In genomic region chr19:40416918-40417713, GRCh38 we compare ENCODE assay signal across 1 cellular context.
TF ChIP-seq lines count a peak whose summit lies in the region.

No MANE protein-coding gene starts in this region.

TF ChIP-seq in GM12878, 131 proteins besides CTCF, POLR2A, EP300 and RAD21 (continued from another document and continues in another):
- TF ChIP-seq NKRF (conservative IDR thresholded peaks at IDR 0.05) (no peak), YY1 (IDR thresholded peaks at IDR 0.05; ENCODE audit: low read depth, low read length) (no peak), ZNF24 (IDR thresholded peaks at IDR 0.05) (no peak), BCLAF1 (IDR thresholded peaks at IDR 0.05) (no peak), YBX1 (IDR thresholded peaks at IDR 0.05) (no peak), MTA3 (IDR thresholded peaks at IDR 0.05; ENCODE audit: borderline replicate concordance, low read length) (0 out of 2 replicates have a peak, but pooled peaks have one; percentile 26), MTA2 (IDR thresholded peaks at IDR 0.05; ENCODE audit: low read depth) (peak; percentile 64), TBL1XR1 (IDR thresholded peaks at IDR 0.05; ENCODE audit: low read depth, low read length) (no peak), RBBP5 (conservative IDR thresholded peaks at IDR 0.05) (no peak), EED (IDR thresholded peaks at IDR 0.05; ENCODE audit: low read depth) (peak; percentile 83), ATF7 (IDR thresholded peaks at IDR 0.05; ENCODE audit: low read depth) (0 out of 2 replicates have a peak, but pooled peaks have one; percentile 42), CHD4 (IDR thresholded peaks at IDR 0.05) (no peak), ZSCAN29 (IDR thresholded peaks at IDR 0.05) (no peak), SMARCA5 (IDR thresholded peaks at IDR 0.05) (no peak; the same call in 1 of the 2 replicates), TAF1 (IDR thresholded peaks at IDR 0.05; ENCODE audit: borderline replicate concordance, low read depth, low read length) (0 out of 2 replicates have a peak, but pooled peaks have one; percentile 23), CREM (IDR thresholded peaks at IDR 0.05; ENCODE audit: low read depth) (peak; percentile 73; the same call in 1 of the 2 replicates), ZNF622 (IDR thresholded peaks at IDR 0.05) (no peak), PBX3 (IDR thresholded peaks at IDR 0.05; ENCODE audit: insufficient replicate concordance, low read depth, low read length) (no peak), MYC (IDR thresholded peaks at IDR 0.05; ENCODE audit: insufficient read depth, insufficient read length, insufficient replicate concordance, low read length, severe bottlenecking) (no peak), SREBF2 (IDR thresholded peaks at IDR 0.05; ENCODE audit: low read length) (no peak), WRNIP1 (IDR thresholded peaks at IDR 0.05; ENCODE audit: borderline replicate concordance, low read depth, low read length) (no peak), MEF2B (IDR thresholded peaks at IDR 0.05; ENCODE audit: partially characterized antibody, poor library complexity, severe bottlenecking) (peak; percentile 17), IKZF1 (conservative IDR thresholded peaks at IDR 0.05) (peak; percentile 50; the same call in 1 of the 2 replicates), NR2F1 (conservative IDR thresholded peaks at IDR 0.05) (peak; percentile 96), FOXM1 (IDR thresholded peaks at IDR 0.05; ENCODE audit: low read depth, low read length) (peak; percentile 80), NRF1 (conservative IDR thresholded peaks at IDR 0.05; ENCODE audit: low read depth, low read length) (no peak), SRF (IDR thresholded peaks at IDR 0.05; ENCODE audit: low read depth in 2 of 2, low read length in 2 of 2) (no peak), SUPT20H (IDR thresholded peaks at IDR 0.05; ENCODE audit: borderline replicate concordance, control insufficient read depth, low read depth, low read length) (no peak), PKNOX1 (IDR thresholded peaks at IDR 0.05) (no peak), CEBPB (IDR thresholded peaks at IDR 0.05; ENCODE audit: borderline replicate concordance in 1 of 2, low read depth in 2 of 2, low read length in 2 of 2) (no peak), ZBED1 (IDR thresholded peaks at IDR 0.05; ENCODE audit: borderline replicate concordance) (peak; percentile 84; the same call in 1 of the 2 replicates), NFIC (IDR thresholded peaks at IDR 0.05; ENCODE audit: low read depth, low read length) (peak; percentile 85; the same call in 1 of the 2 replicates), ZBTB40 (IDR thresholded peaks at IDR 0.05; ENCODE audit: borderline replicate concordance) (no peak), TCF12 (IDR thresholded peaks at IDR 0.05; ENCODE audit: low read depth, low read length) (peak; percentile 93), RUNX3 (IDR thresholded peaks at IDR 0.05; ENCODE audit: low read length) (peak; percentile 96), BACH1 (IDR thresholded peaks at IDR 0.05; ENCODE audit: borderline replicate concordance) (no peak), RAD51 (IDR thresholded peaks at IDR 0.05) (no peak), POLR2AphosphoS5 (IDR thresholded peaks at IDR 0.05; ENCODE audit: low read length) (no peak), USF1 (IDR thresholded peaks at IDR 0.05; ENCODE audit: borderline replicate concordance, extremely low read length, insufficient read depth, low read depth, low read length) (no peak), ETV6 (conservative IDR thresholded peaks at IDR 0.05 in 1 of 2, IDR thresholded peaks at IDR 0.05 in 1 of 2; ENCODE audit: borderline replicate concordance in 1 of 2, low read depth in 1 of 2) (no peak), MEF2A (IDR thresholded peaks at IDR 0.05; ENCODE audit: insufficient read depth, low read depth, low read length) (0 out of 2 replicates have a peak, but pooled peaks have one; percentile 41), REST (IDR thresholded peaks at IDR 0.05; ENCODE audit: low read depth, low read length) (no peak), PAX5 (IDR thresholded peaks at IDR 0.05; ENCODE audit: borderline replicate concordance, low read depth, low read length) (0 out of 2 replicates have a peak, but pooled peaks have one; percentile 31), FOXK2 (IDR thresholded peaks at IDR 0.05) (no peak), POU2F2 (IDR thresholded peaks at IDR 0.05; ENCODE audit: borderline replicate concordance, low read depth, low read length) (no peak), HDGF (IDR thresholded peaks at IDR 0.05) (peak; percentile 75; the same call in 1 of the 2 replicates), PAX8 (IDR thresholded peaks at IDR 0.05) (no peak), ZBTB11 (CRISPR knock-in tag; IDR thresholded peaks at IDR 0.05) (no peak)
